Comparison of ENCODE assay signal across 26 cellular contexts in genomic region chr7:45976485-45976856, GRCh38.
"Had no signal": no experiment of that assay in that cellular context is flagged by ENCODE, and none has a peak within 500 bp of the region (broad histone marks: within the 10 kb centered on the region; RNA-seq: fewer than 3 reads in every experiment).

No MANE protein-coding gene starts in this region.

- H3K36me3 ChIP-seq: breast epithelium, left lung, right atrium auricular region, tibial nerve had no signal

- H3K9me3 ChIP-seq: breast epithelium, left lung, right atrium auricular region, tibial nerve had no signal

- H3K36me3 Mint-ChIP-seq: stimulated activated naive B cell treated with anti-CD40 and anti-IgM and Interleukin-4, amounts not matched to agents 10 μg/mL and 1 μg/mL and 100 μg/mL, for 72 hours had no signal

- H3K4me1 Mint-ChIP-seq: activated T-helper 17 cell treated with anti-CD3 and anti-CD28 coated beads, Interleukin-2, amount 50 U/mL, for 72 hours; naive B cell had no signal

- H3K27ac Mint-ChIP-seq: activated CD4-positive, alpha-beta memory T cell treated with anti-CD3 and anti-CD28 coated beads for 36 hours; activated T-helper 17 cell treated with anti-CD3 and anti-CD28 coated beads, Interleukin-2, amount 50 U/mL, for 72 hours; mesothelial cell of epicardium; naive B cell; nephron progenitor cell; stimulated activated naive B cell treated with anti-CD40 and anti-IgM and Interleukin-4, amounts not matched to agents 10 μg/mL and 1 μg/mL and 100 μg/mL, for 72 hours had no signal

- DNase-seq: activated CD4-positive, alpha-beta memory T cell treated with anti-CD3 and anti-CD28 coated beads for 36 hours; activated CD4-positive, alpha-beta T cell treated with anti-CD3 and anti-CD28 coated beads for 4 hours; activated CD4-positive, CD25-positive, alpha-beta regulatory T cell; activated gamma-delta T cell treated with Interleukin-2 at 50 U/mL for 16 hours; activated naive CD4-positive, alpha-beta T cell treated with anti-CD3 and anti-CD28 coated beads, Interleukin-2, amount 50 U/mL, for 16 hours; activated T-cell treated with anti-CD3 and anti-CD28 coated beads, Interleukin-2, amount 50 U/mL, for 4 hours; amygdala; central memory CD4-positive, alpha-beta T cell; dermis blood vessel endothelial cell; effector CD4-positive, alpha-beta T cell; left lung; naive B cell; nephron progenitor cell; nucleus accumbens; stimulated activated CD4-positive, alpha-beta T cell treated with anti-CD3 and anti-CD28 coated beads, Interleukin-15, amount 100 ng/mL, for 24 hours; stimulated activated CD4-positive, alpha-beta T cell treated with anti-CD3 and anti-CD28 coated beads, Interleukin-2, amount 100 ng/mL, for 24 hours; stimulated activated naive B cell treated with anti-CD40 and anti-IgM and Interleukin-4, amounts not matched to agents 10 μg/mL and 1 μg/mL and 100 μg/mL, for 72 hours had no signal

- ATAC-seq: activated T-cell treated with anti-CD3 and anti-CD28 coated beads, Interleukin-2, amount 50 U/mL, for 4 hours; activated T-helper 17 cell treated with anti-CD3 and anti-CD28 coated beads, Interleukin-2, amount 50 U/mL, for 72 hours; left lung; stimulated activated naive B cell treated with anti-CD40 and anti-IgM and Interleukin-4, amounts not matched to agents 10 μg/mL and 1 μg/mL and 100 μg/mL, for 72 hours had no signal

- H3K27ac ChIP-seq: epithelial cell of prostate, left lung, right atrium auricular region, tibial nerve had no signal

- H3K4me3 Mint-ChIP-seq: activated CD4-positive, alpha-beta memory T cell treated with anti-CD3 and anti-CD28 coated beads for 36 hours; activated T-cell treated with anti-CD3 and anti-CD28 coated beads, Interleukin-2, amount 50 U/mL, for 4 hours; activated T-helper 17 cell treated with anti-CD3 and anti-CD28 coated beads, Interleukin-2, amount 50 U/mL, for 72 hours; mesothelial cell of epicardium; naive B cell; nephron progenitor cell; stimulated activated naive B cell treated with anti-CD40 and anti-IgM and Interleukin-4, amounts not matched to agents 10 μg/mL and 1 μg/mL and 100 μg/mL, for 72 hours had no signal

- H3K27me3 Mint-ChIP-seq: activated CD4-positive, alpha-beta memory T cell treated with anti-CD3 and anti-CD28 coated beads for 36 hours; activated T-helper 17 cell treated with anti-CD3 and anti-CD28 coated beads, Interleukin-2, amount 50 U/mL, for 72 hours had no signal

- H3K4me3 ChIP-seq: breast epithelium, left lung, right atrium auricular region, tibial nerve had no signal

- H3K9me3 Mint-ChIP-seq: activated CD4-positive, alpha-beta memory T cell treated with anti-CD3 and anti-CD28 coated beads for 36 hours; activated T-cell treated with anti-CD3 and anti-CD28 coated beads, Interleukin-2, amount 50 U/mL, for 4 hours; activated T-helper 17 cell treated with anti-CD3 and anti-CD28 coated beads, Interleukin-2, amount 50 U/mL, for 72 hours; stimulated activated naive B cell treated with anti-CD40 and anti-IgM and Interleukin-4, amounts not matched to agents 10 μg/mL and 1 μg/mL and 100 μg/mL, for 72 hours had no signal

- FAIRE-seq: endometrium, frontal cortex, urothelium cell line had no signal

- H3K27me3 ChIP-seq: breast epithelium, left lung, right atrium auricular region, tibial nerve had no signal
